In genomic region chr1:28591708-28592313, GRCh38 we compare ENCODE assay signal across 8 cellular contexts. TPM values are rescaled to one million over a fixed set of nuclear protein-coding genes. Genes with fewer than 3 reads are reported as not detected.
A peak's percentile ranks its signal among the peaks of the same experiment; 100 is the strongest.
DNase-seq lines count a peak whose midpoint lies in the region; ATAC-seq and TF ChIP-seq lines count a peak whose summit lies in the region.

TSS of gene RAB42 (plus strand) at chr1:28592265. CDS start at chr1:28592512, 247 bp downstream.

- H3K4me1 ChIP-seq in colonic mucosa (peaks cover 3% of the 10 kb centered on the region), lung (ENCODE audit: control insufficient read depth in 2 of 2, insufficient read depth in 2 of 2, low read length in 2 of 2) (peaks cover 1 to 2% of the 10 kb centered on the region in 2 donors), tibial artery (peaks cover 0 to 15% (median 8%) of the 10 kb centered on the region in 4 donors)

- H3K4me3 ChIP-seq in colonic mucosa (peak within 1 kb of the TSS; percentile 62), lung (peak within 1 kb of the TSS; percentile 52), tibial artery (peak within 1 kb of the TSS; percentile 52 to 63)

- H3K27me3 ChIP-seq in colonic mucosa (no peaks in the 10 kb centered on the region), lung (ENCODE audit: control insufficient read depth, insufficient read depth) (no peaks in the 10 kb centered on the region), tibial artery (no peaks in the 10 kb centered on the region)

- H3K4me1 Mint-ChIP-seq in activated CD4-positive, alpha-beta T cell treated with anti-CD3 and anti-CD28 coated beads, Interleukin-2, amount 10 ng/mL, durations not matched to agents 7 days and 5 days = peaks cover 8% of the 10 kb centered on the region

- TF ChIP-seq CTCF in colonic mucosa (IDR thresholded peaks at IDR 0.05) (no peak), lung (IDR thresholded peaks at IDR 0.05; ENCODE audit: control extremely low read depth, extremely low read depth) (no peak), tibial artery (IDR thresholded peaks at IDR 0.05) (no peak)

- H3K9ac ChIP-seq in colonic mucosa (ENCODE audit: low read depth in 2 of 2, low read length in 2 of 2) = peak within 1 kb of the TSS; percentile 58 to 72

- H3K27ac ChIP-seq in colonic mucosa (no peak within 1 kb of the TSS), lung (ENCODE audit: low read depth in 1 of 2, low read length in 1 of 2) (peak within 1 kb of the TSS in 1 of 2 donors; percentile 42), tibial artery (peak within 1 kb of the TSS in 1 of 2 donors; percentile 30)

- intact Hi-C loops in colonic mucosa (cut with DNase I) (no loop called here), tibial artery (cut with DNase I; ENCODE audit: low total_unique reads) (no loop called here)

- H3K27me3 Mint-ChIP-seq in activated CD4-positive, alpha-beta T cell treated with anti-CD3 and anti-CD28 coated beads, Interleukin-2, amount 10 ng/mL, durations not matched to agents 7 days and 5 days = peaks cover 6% of the 10 kb centered on the region

- H3K36me3 ChIP-seq in colonic mucosa (no peaks in the 10 kb centered on the region), lung (ENCODE audit: control insufficient read depth in 2 of 2, insufficient read depth in 2 of 2, low read length in 2 of 2) (no peaks in the 10 kb centered on the region), tibial artery (no peaks in the 10 kb centered on the region)

- H3K36me3 Mint-ChIP-seq in activated CD4-positive, alpha-beta T cell treated with anti-CD3 and anti-CD28 coated beads, Interleukin-2, amount 10 ng/mL, durations not matched to agents 7 days and 5 days (ENCODE audit: low read depth) = peaks cover 2% of the 10 kb centered on the region

- H3K27ac Mint-ChIP-seq in activated CD4-positive, alpha-beta T cell treated with anti-CD3 and anti-CD28 coated beads, Interleukin-2, amount 10 ng/mL, durations not matched to agents 7 days and 5 days = peak within 1 kb of the TSS; percentile 62

- no peak for DNase-seq in activated CD4-positive, alpha-beta T cell treated with anti-CD3 and anti-CD28 coated beads, Interleukin-2, amount 10 ng/mL, durations not matched to agents 7 days and 5 days
- DNase-seq in activated CD4-positive, alpha-beta T cell treated with anti-CD3 and anti-CD28 coated beads, Interleukin-2, amount 50 U/mL, for 4 hours = no peak
- peak; percentile 18 for DNase-seq in NCI-H2227 treated with DMSO at 0.1 percent for 48 hours (lab: John Stamatoyannopoulos, UW)
- DNase-seq in colonic mucosa = peak; percentile 46
- peak; percentile 63 for DNase-seq in lung (ENCODE audit: low spot score)
- peak; percentile 59 to 70 for DNase-seq in tibial artery
- no peak for DNase-seq in 8988T
- no peak for DNase-seq in NCI-H1105 (lab: John Stamatoyannopoulos, UW)

- H3K9me3 Mint-ChIP-seq in activated CD4-positive, alpha-beta T cell treated with anti-CD3 and anti-CD28 coated beads, Interleukin-2, amount 10 ng/mL, durations not matched to agents 7 days and 5 days = no peaks in the 10 kb centered on the region

- CTCF ChIA-PET in activated CD4-positive, alpha-beta T cell treated with anti-CD3 and anti-CD28 coated beads, Interleukin-2, amount 10 ng/mL, durations not matched to agents 7 days and 5 days (lab: Charles Lee) = interaction anchor here (0.6 to 0.8 kb wide), 2 partner anchors 10 to 19 kb away, joined by 3 read pairs; no protein-coding TSS in a partner anchor

- 25% methylated on average over 10 to 13 of the region's 13 CpGs for WGBS in lung, 2 donors

- peak within 1 kb of the TSS; percentile 72 for H3K4me3 Mint-ChIP-seq in activated CD4-positive, alpha-beta T cell treated with anti-CD3 and anti-CD28 coated beads, Interleukin-2, amount 10 ng/mL, durations not matched to agents 7 days and 5 days

- peak; percentile 84 for ATAC-seq in lung (ENCODE audit: insufficient read depth, low FRiP score)

- H3K9me3 ChIP-seq in colonic mucosa (no peaks in the 10 kb centered on the region), lung (ENCODE audit: control insufficient read depth in 2 of 2, insufficient read depth in 1 of 2, low read length in 1 of 2) (no peaks in the 10 kb centered on the region), tibial artery (no peaks in the 10 kb centered on the region)

- POLR2A ChIA-PET in activated CD4-positive, alpha-beta T cell treated with anti-CD3 and anti-CD28 coated beads, Interleukin-2, amount 10 ng/mL, durations not matched to agents 7 days and 5 days (lab: Charles Lee) = interaction anchor here (1.4 kb wide), 1 partner anchor 10 kb away, joined by 4 read pairs; no protein-coding TSS in a partner anchor

RNA-seq across cellular contexts. Expression of gene RAB42, which starts in this region (rescaled TPM):
- total RNA-seq in activated CD4-positive, alpha-beta T cell treated with anti-CD3 and anti-CD28 coated beads, Interleukin-2, amount 10 ng/mL, durations not matched to agents 7 days and 5 days = not detected
- 1 to 10 TPM in 1 of 2 donors, under 1 TPM in 1; 0.99 to 2.3 TPM for total RNA-seq in colonic mucosa
- 10 to 100 TPM in 1 of 2 donors, 1 to 10 TPM in 1; 5.7 to 11.7 TPM for total RNA-seq in lung
- polyA plus RNA-seq in lung = 1 to 10 TPM; 3.1 to 8.6 TPM

Comparison
In these comparisons a context has a peak if more than half of its experiments do, and no peak if none do; other contexts are left out.
1. DNase-seq: peak in NCI-H2227 treated with DMSO at 0.1 percent for 48 hours (single experiment), colonic mucosa (single experiment), lung (single experiment) and tibial artery (2 of 2); none in activated CD4-positive, alpha-beta T cell treated with anti-CD3 and anti-CD28 coated beads, Interleukin-2, amount 10 ng/mL, durations not matched to agents 7 days and 5 days (single experiment), activated CD4-positive, alpha-beta T cell treated with anti-CD3 and anti-CD28 coated beads, Interleukin-2, amount 50 U/mL, for 4 hours (0 of 2), 8988T (single experiment) and NCI-H1105 (single experiment).
2. Peak in every context shown above with its lines, with median percentiles within 50 percentile points of each other: H3K4me3 ChIP-seq.